ENCODE assay signal across 1 cellular context in the genomic region with DNA sequence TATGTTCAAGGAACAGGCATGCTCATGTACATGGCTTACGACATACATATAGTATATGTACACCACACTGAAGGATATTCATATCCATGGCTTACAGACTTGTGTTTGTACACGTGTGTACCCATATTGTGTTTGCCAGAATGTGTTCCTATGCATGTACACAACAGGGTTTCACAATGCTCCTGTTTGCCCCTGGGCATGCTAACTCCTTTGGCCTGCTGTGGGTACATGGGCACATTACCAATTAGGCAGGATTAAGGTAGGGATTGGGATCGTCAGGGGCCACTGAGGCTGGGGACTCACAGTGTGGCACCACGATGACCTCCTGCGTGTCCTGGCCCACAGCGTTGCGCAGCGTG.
TF ChIP-seq lines count a peak whose summit lies in the region.

No MANE protein-coding gene starts in this region.

TF ChIP-seq in H1, 55 proteins besides CTCF, POLR2A, EP300 and RAD21:
- TF ChIP-seq SRF (IDR thresholded peaks at IDR 0.05; ENCODE audit: low read depth, low read length) (no peak), ZNF274 (IDR thresholded peaks at IDR 0.05; ENCODE audit: borderline replicate concordance, extremely low read depth, low read length) (no peak), HDAC2 (IDR thresholded peaks at IDR 0.05; ENCODE audit: borderline replicate concordance in 1 of 2, low read depth in 2 of 2, low read length in 2 of 2) (no peak), SAP30 (IDR thresholded peaks at IDR 0.05; ENCODE audit: insufficient read depth, insufficient replicate concordance, low read length) (no peak), GTF2F1 (IDR thresholded peaks at IDR 0.05; ENCODE audit: borderline replicate concordance, low read depth, low read length) (no peak), CHD2 (IDR thresholded peaks at IDR 0.05; ENCODE audit: low read length) (no peak), JUN (IDR thresholded peaks at IDR 0.05; ENCODE audit: low read depth, low read length) (no peak), SIRT6 (IDR thresholded peaks at IDR 0.05; ENCODE audit: low read length) (no peak)
- TF ChIP-seq, protein P1, sequence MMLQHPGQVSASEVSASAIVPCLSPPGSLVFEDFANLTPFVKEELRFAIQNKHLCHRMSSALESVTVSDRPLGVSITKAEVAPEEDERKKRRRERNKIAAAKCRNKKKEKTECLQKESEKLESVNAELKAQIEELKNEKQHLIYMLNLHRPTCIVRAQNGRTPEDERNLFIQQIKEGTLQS (IDR thresholded peaks at IDR 0.05; ENCODE audit: insufficient read depth, low read depth, low read length) = no peak
